ENCODE assay signal across 1 cellular context in genomic region chr14:33357225-33358010, GRCh38.
TF ChIP-seq lines count a peak whose summit lies in the region.

No MANE protein-coding gene starts in this region.

TF ChIP-seq in K562, 482 proteins besides CTCF, POLR2A, EP300 and RAD21 (continued from another document):
- no peak for TF ChIP-seq ZBTB33 (CRISPR knock-in tag; IDR thresholded peaks at IDR 0.05)
- TF ChIP-seq ZNF274 (IDR thresholded peaks at IDR 0.05; ENCODE audit: borderline replicate concordance, low read depth, low read length): no peak
- TF ChIP-seq ZSCAN29 (IDR thresholded peaks at IDR 0.05): no peak
- peak; percentile 90 for TF ChIP-seq SOX6 (IDR thresholded peaks at IDR 0.05)
- TF ChIP-seq KDM1A (IDR thresholded peaks at IDR 0.05): no peak
- TF ChIP-seq L3MBTL2 (IDR thresholded peaks at IDR 0.05): peak; percentile 52
- TF ChIP-seq NUFIP1 (IDR thresholded peaks at IDR 0.05; ENCODE audit: partially characterized antibody): no peak
- TF ChIP-seq ZNF3 (CRISPR knock-in tag; IDR thresholded peaks at IDR 0.05): no peak
- no peak for TF ChIP-seq HDGF (IDR thresholded peaks at IDR 0.05)
